Comparison of ENCODE assay signal across 1 cellular context in genomic region chr1:63522891-63523728, GRCh38.
TF ChIP-seq lines count a peak whose summit lies in the region.

EFCAB7 (plus strand) TSS chr1:63523525; CDS start chr1:63525573, 2,048 bp downstream.
ITGB3BP (minus strand) TSS chr1:63523225; CDS start chr1:63523133, 92 bp downstream.

TF ChIP-seq in HepG2, 621 proteins besides CTCF, POLR2A, EP300 and RAD21 (continued from another document and continues in another):
- no peak; the same call in 1 of the 2 replicates for TF ChIP-seq GZF1 (CRISPR knock-in tag; IDR thresholded peaks at IDR 0.05)
- TF ChIP-seq PLSCR1 (CRISPR knock-in tag; IDR thresholded peaks at IDR 0.05; ENCODE audit: borderline replicate concordance), result no peak
- TF ChIP-seq SIN3A (IDR thresholded peaks at IDR 0.05; ENCODE audit: borderline replicate concordance, low read depth, low read length), result peak; percentile 97
- peak; percentile 68; the same call in 1 of the 2 replicates for TF ChIP-seq ZSCAN22 (CRISPR knock-in tag; IDR thresholded peaks at IDR 0.05)
- TF ChIP-seq GFI1 (CRISPR knock-in tag; IDR thresholded peaks at IDR 0.05; ENCODE audit: borderline replicate concordance), result peak; percentile 45; the same call in 1 of the 2 replicates
- no peak for TF ChIP-seq HNRNPK (IDR thresholded peaks at IDR 0.05; ENCODE audit: low read depth, low read length, poor library complexity, severe bottlenecking)
- no peak for TF ChIP-seq ATAD3A (CRISPR knock-in tag; IDR thresholded peaks at IDR 0.05)
- TF ChIP-seq ZNF282 (IDR thresholded peaks at IDR 0.05; ENCODE audit: partially characterized antibody), result no peak
- TF ChIP-seq ZNF501 (CRISPR knock-in tag; IDR thresholded peaks at IDR 0.05), result peak; percentile 98
- TF ChIP-seq ZNF883 (CRISPR knock-in tag; IDR thresholded peaks at IDR 0.05; ENCODE audit: not compliant biosample characterization), result no peak
- no peak for TF ChIP-seq ATRX (CRISPR knock-in tag; IDR thresholded peaks at IDR 0.05; ENCODE audit: borderline replicate concordance)
- TF ChIP-seq KLF15 (CRISPR knock-in tag; IDR thresholded peaks at IDR 0.05; ENCODE audit: borderline replicate concordance), result no peak
- TF ChIP-seq RNF219 (CRISPR knock-in tag; IDR thresholded peaks at IDR 0.05), result no peak
- TF ChIP-seq ZHX2 (IDR thresholded peaks at IDR 0.05; ENCODE audit: low read depth), result peak; percentile 72
- TF ChIP-seq ZHX2 (CRISPR knock-in tag; IDR thresholded peaks at IDR 0.05; ENCODE audit: borderline replicate concordance), result no peak; the same call in 1 of the 2 replicates
- TF ChIP-seq, protein P1, sequence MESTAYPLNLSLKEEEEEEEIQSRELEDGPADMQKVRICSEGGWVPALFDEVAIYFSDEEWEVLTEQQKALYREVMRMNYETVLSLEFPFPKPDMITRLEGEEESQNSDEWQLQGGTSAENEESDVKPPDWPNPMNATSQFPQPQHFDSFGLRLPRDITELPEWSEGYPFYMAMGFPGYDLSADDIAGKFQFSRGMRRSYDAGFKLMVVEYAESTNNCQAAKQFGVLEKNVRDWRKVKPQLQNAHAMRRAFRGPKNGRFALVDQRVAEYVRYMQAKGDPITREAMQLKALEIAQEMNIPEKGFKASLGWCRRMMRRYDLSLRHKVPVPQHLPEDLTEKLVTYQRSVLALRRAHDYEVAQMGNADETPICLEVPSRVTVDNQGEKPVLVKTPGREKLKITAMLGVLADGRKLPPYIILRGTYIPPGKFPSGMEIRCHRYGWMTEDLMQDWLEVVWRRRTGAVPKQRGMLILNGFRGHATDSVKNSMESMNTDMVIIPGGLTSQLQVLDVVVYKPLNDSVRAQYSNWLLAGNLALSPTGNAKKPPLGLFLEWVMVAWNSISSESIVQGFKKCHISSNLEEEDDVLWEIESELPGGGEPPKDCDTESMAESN (CRISPR knock-in tag; conservative IDR thresholded peaks at IDR 0.05), result peak; percentile 96
- TF ChIP-seq MIXL1 (CRISPR knock-in tag; IDR thresholded peaks at IDR 0.05), result peak; percentile 70
- TF ChIP-seq, protein P2, sequence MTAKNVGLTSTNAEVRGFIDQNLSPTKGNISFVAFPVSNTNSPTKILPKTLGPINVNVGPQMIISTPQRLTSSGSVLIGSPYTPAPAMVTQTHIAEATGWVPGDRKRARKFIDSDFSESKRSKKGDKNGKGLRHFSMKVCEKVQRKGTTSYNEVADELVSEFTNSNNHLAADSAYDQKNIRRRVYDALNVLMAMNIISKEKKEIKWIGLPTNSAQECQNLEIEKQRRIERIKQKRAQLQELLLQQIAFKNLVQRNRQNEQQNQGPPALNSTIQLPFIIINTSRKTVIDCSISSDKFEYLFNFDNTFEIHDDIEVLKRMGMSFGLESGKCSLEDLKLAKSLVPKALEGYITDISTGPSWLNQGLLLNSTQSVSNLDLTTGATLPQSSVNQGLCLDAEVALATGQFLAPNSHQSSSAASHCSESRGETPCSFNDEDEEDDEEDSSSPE (CRISPR knock-in tag; IDR thresholded peaks at IDR 0.05), result peak; percentile 99
- TF ChIP-seq HIVEP1 (CRISPR knock-in tag; IDR thresholded peaks at IDR 0.05), result peak; percentile 69; the same call in 1 of the 2 replicates
- TF ChIP-seq ZNF674 (CRISPR knock-in tag; IDR thresholded peaks at IDR 0.05; ENCODE audit: low read depth), result peak; percentile 83; the same call in 1 of the 2 replicates
- TF ChIP-seq HNRNPL (IDR thresholded peaks at IDR 0.05; ENCODE audit: low read depth, low read length), result peak; percentile 21; the same call in 1 of the 2 replicates
- TF ChIP-seq FOSL1 (CRISPR knock-in tag; IDR thresholded peaks at IDR 0.05; ENCODE audit: borderline replicate concordance), result no peak
- TF ChIP-seq, protein P3, sequence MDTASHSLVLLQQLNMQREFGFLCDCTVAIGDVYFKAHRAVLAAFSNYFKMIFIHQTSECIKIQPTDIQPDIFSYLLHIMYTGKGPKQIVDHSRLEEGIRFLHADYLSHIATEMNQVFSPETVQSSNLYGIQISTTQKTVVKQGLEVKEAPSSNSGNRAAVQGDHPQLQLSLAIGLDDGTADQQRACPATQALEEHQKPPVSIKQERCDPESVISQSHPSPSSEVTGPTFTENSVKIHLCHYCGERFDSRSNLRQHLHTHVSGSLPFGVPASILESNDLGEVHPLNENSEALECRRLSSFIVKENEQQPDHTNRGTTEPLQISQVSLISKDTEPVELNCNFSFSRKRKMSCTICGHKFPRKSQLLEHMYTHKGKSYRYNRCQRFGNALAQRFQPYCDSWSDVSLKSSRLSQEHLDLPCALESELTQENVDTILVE (CRISPR knock-in tag; IDR thresholded peaks at IDR 0.05), result peak; percentile 34; the same call in 1 of the 2 replicates
- TF ChIP-seq MED13 (CRISPR knock-in tag; IDR thresholded peaks at IDR 0.05), result no peak
- peak; percentile 69 for TF ChIP-seq CREB1 (IDR thresholded peaks at IDR 0.05)
- TF ChIP-seq CREB1 (CRISPR knock-in tag; IDR thresholded peaks at IDR 0.05), result peak; percentile 92
- TF ChIP-seq HNRNPH1 (optimal IDR thresholded peaks at IDR 0.05; ENCODE audit: low read depth, low read length), result no peak
- 0 out of 2 replicates have a peak, but pooled peaks have one; percentile 61 for TF ChIP-seq CHCHD3 (CRISPR knock-in tag; IDR thresholded peaks at IDR 0.05)
- TF ChIP-seq ZBTB7A (CRISPR knock-in tag; IDR thresholded peaks at IDR 0.05), result no peak
- peak; percentile 56 for TF ChIP-seq ZNF503 (CRISPR knock-in tag; IDR thresholded peaks at IDR 0.05)
- TF ChIP-seq TARDBP (CRISPR knock-in tag; IDR thresholded peaks at IDR 0.05), result peak; percentile 92
- TF ChIP-seq ZNF331 (CRISPR knock-in tag; IDR thresholded peaks at IDR 0.05), result peak; percentile 84
- no peak for TF ChIP-seq ZNF75D (CRISPR knock-in tag; IDR thresholded peaks at IDR 0.05; ENCODE audit: borderline replicate concordance)
- no peak for TF ChIP-seq ZNF260 (CRISPR knock-in tag; IDR thresholded peaks at IDR 0.05; ENCODE audit: borderline replicate concordance, low read depth)
- peak; percentile 92 for TF ChIP-seq RFX1 (IDR thresholded peaks at IDR 0.05)
- peak; percentile 98 for TF ChIP-seq KAT7 (CRISPR knock-in tag; IDR thresholded peaks at IDR 0.05; ENCODE audit: borderline replicate concordance)
- peak; percentile 81 to 93; a peak in 3 of 4 replicates for TF ChIP-seq HMGXB4 (CRISPR knock-in tag; IDR thresholded peaks at IDR 0.05; ENCODE audit: borderline replicate concordance in 1 of 2, low read depth in 1 of 2)
- TF ChIP-seq ZBTB42 (CRISPR knock-in tag; IDR thresholded peaks at IDR 0.05), result no peak
- TF ChIP-seq STAG1 (CRISPR knock-in tag; IDR thresholded peaks at IDR 0.05), result no peak
- TF ChIP-seq FOXJ3 (CRISPR knock-in tag; IDR thresholded peaks at IDR 0.05; ENCODE audit: borderline replicate concordance), result peak; percentile 82
- peak; percentile 68; the same call in 1 of the 2 replicates for TF ChIP-seq RFXAP (CRISPR knock-in tag; IDR thresholded peaks at IDR 0.05; ENCODE audit: borderline replicate concordance)
- TF ChIP-seq JUND (CRISPR knock-in tag; IDR thresholded peaks at IDR 0.05), result peak; percentile 67; the same call in 1 of the 2 replicates
- peak; percentile 56 for TF ChIP-seq ZNF263 (CRISPR knock-in tag; IDR thresholded peaks at IDR 0.05)
- TF ChIP-seq ZNF564 (CRISPR knock-in tag; IDR thresholded peaks at IDR 0.05), result 0 out of 2 replicates have a peak, but pooled peaks have one; percentile 26
- TF ChIP-seq ZC3H13 (CRISPR knock-in tag; IDR thresholded peaks at IDR 0.05), result peak; percentile 49; the same call in 1 of the 2 replicates
- peak; percentile 64; the same call in 1 of the 2 replicates for TF ChIP-seq HES4 (CRISPR knock-in tag; IDR thresholded peaks at IDR 0.05; ENCODE audit: borderline replicate concordance)
- no peak for TF ChIP-seq TP53 (CRISPR knock-in tag; conservative IDR thresholded peaks at IDR 0.05)
- no peak for TF ChIP-seq HHEX (CRISPR knock-in tag; IDR thresholded peaks at IDR 0.05)
